1 cellular context compared by ENCODE assay signal in genomic region chr2:238864207-238865014, GRCh38.
A peak's percentile ranks its signal among the peaks of the same experiment; 100 is the strongest.
TF ChIP-seq lines count a peak whose summit lies in the region.

No MANE protein-coding gene starts in this region.

TF ChIP-seq in HepG2, 621 proteins besides CTCF, POLR2A, EP300 and RAD21 (continued from another document and continues in another):
- TF ChIP-seq, protein P1, sequence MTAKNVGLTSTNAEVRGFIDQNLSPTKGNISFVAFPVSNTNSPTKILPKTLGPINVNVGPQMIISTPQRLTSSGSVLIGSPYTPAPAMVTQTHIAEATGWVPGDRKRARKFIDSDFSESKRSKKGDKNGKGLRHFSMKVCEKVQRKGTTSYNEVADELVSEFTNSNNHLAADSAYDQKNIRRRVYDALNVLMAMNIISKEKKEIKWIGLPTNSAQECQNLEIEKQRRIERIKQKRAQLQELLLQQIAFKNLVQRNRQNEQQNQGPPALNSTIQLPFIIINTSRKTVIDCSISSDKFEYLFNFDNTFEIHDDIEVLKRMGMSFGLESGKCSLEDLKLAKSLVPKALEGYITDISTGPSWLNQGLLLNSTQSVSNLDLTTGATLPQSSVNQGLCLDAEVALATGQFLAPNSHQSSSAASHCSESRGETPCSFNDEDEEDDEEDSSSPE (CRISPR knock-in tag; IDR thresholded peaks at IDR 0.05), result peak; percentile 67; the same call in 1 of the 2 replicates
- TF ChIP-seq PRPF4 (IDR thresholded peaks at IDR 0.05; ENCODE audit: low read depth, low read length, poor library complexity, severe bottlenecking), result no peak
- peak; percentile 85; the same call in 1 of the 2 replicates for TF ChIP-seq ZBTB20 (CRISPR knock-in tag; IDR thresholded peaks at IDR 0.05; ENCODE audit: borderline replicate concordance, low read depth)
- no peak for TF ChIP-seq JARID2 (CRISPR knock-in tag; IDR thresholded peaks at IDR 0.05; ENCODE audit: insufficient replicate concordance)
- TF ChIP-seq, protein P2, sequence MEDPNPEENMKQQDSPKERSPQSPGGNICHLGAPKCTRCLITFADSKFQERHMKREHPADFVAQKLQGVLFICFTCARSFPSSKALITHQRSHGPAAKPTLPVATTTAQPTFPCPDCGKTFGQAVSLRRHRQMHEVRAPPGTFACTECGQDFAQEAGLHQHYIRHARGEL (CRISPR knock-in tag; IDR thresholded peaks at IDR 0.05), result no peak
- no peak; the same call in 1 of the 2 replicates for TF ChIP-seq CCDC6 (CRISPR knock-in tag; IDR thresholded peaks at IDR 0.05)
- TF ChIP-seq ZBTB21 (CRISPR knock-in tag; IDR thresholded peaks at IDR 0.05), result no peak
- peak; percentile 78 for TF ChIP-seq KAT8 (CRISPR knock-in tag; IDR thresholded peaks at IDR 0.05)
- TF ChIP-seq, protein P3, sequence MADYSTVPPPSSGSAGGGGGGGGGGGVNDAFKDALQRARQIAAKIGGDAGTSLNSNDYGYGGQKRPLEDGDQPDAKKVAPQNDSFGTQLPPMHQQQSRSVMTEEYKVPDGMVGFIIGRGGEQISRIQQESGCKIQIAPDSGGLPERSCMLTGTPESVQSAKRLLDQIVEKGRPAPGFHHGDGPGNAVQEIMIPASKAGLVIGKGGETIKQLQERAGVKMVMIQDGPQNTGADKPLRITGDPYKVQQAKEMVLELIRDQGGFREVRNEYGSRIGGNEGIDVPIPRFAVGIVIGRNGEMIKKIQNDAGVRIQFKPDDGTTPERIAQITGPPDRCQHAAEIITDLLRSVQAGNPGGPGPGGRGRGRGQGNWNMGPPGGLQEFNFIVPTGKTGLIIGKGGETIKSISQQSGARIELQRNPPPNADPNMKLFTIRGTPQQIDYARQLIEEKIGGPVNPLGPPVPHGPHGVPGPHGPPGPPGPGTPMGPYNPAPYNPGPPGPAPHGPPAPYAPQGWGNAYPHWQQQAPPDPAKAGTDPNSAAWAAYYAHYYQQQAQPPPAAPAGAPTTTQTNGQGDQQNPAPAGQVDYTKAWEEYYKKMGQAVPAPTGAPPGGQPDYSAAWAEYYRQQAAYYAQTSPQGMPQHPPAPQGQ (CRISPR knock-in tag; IDR thresholded peaks at IDR 0.05; ENCODE audit: borderline replicate concordance), result peak; percentile 78; the same call in 1 of the 2 replicates
- TF ChIP-seq RARA (CRISPR knock-in tag; IDR thresholded peaks at IDR 0.05), result peak; percentile 94
- 0 out of 2 replicates have a peak, but pooled peaks have one; percentile 41 for TF ChIP-seq ZNF616 (CRISPR knock-in tag; IDR thresholded peaks at IDR 0.05; ENCODE audit: low read depth)
- TF ChIP-seq ZFP62 (CRISPR knock-in tag; IDR thresholded peaks at IDR 0.05), result no peak
- TF ChIP-seq, protein P4, sequence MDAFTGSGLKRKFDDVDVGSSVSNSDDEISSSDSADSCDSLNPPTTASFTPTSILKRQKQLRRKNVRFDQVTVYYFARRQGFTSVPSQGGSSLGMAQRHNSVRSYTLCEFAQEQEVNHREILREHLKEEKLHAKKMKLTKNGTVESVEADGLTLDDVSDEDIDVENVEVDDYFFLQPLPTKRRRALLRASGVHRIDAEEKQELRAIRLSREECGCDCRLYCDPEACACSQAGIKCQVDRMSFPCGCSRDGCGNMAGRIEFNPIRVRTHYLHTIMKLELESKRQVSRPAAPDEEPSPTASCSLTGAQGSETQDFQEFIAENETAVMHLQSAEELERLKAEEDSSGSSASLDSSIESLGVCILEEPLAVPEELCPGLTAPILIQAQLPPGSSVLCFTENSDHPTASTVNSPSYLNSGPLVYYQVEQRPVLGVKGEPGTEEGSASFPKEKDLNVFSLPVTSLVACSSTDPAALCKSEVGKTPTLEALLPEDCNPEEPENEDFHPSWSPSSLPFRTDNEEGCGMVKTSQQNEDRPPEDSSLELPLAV (CRISPR knock-in tag; conservative IDR thresholded peaks at IDR 0.05; ENCODE audit: low read depth), result no peak
- TF ChIP-seq MBNL3 (CRISPR knock-in tag; conservative IDR thresholded peaks at IDR 0.05), result no peak
- no peak for TF ChIP-seq ZC3H13 (CRISPR knock-in tag; IDR thresholded peaks at IDR 0.05)
- no peak for TF ChIP-seq HNRNPUL1 (IDR thresholded peaks at IDR 0.05; ENCODE audit: low read depth, low read length)
- TF ChIP-seq, protein P5, sequence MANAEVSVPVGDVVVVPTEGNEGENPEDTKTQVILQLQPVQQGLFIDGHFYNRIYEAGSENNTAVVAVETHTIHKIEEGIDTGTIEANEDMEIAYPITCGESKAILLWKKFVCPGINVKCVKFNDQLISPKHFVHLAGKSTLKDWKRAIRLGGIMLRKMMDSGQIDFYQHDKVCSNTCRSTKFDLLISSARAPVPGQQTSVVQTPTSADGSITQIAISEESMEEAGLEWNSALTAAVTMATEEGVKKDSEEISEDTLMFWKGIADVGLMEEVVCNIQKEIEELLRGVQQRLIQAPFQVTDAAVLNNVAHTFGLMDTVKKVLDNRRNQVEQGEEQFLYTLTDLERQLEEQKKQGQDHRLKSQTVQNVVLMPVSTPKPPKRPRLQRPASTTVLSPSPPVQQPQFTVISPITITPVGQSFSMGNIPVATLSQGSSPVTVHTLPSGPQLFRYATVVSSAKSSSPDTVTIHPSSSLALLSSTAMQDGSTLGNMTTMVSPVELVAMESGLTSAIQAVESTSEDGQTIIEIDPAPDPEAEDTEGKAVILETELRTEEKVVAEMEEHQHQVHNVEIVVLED (CRISPR knock-in tag; IDR thresholded peaks at IDR 0.05; ENCODE audit: borderline replicate concordance), result peak; percentile 41; the same call in 1 of the 2 replicates
- TF ChIP-seq ZMAT3 (CRISPR knock-in tag; conservative IDR thresholded peaks at IDR 0.05), result 0 out of 2 replicates have a peak, but pooled peaks have one; percentile 68
- peak; percentile 61 for TF ChIP-seq MYC (CRISPR knock-in tag; IDR thresholded peaks at IDR 0.05; ENCODE audit: borderline replicate concordance)
- peak; percentile 96 for TF ChIP-seq GFI1 (CRISPR knock-in tag; IDR thresholded peaks at IDR 0.05; ENCODE audit: borderline replicate concordance)
- peak; percentile 76 for TF ChIP-seq ZNF770 (CRISPR knock-in tag; IDR thresholded peaks at IDR 0.05)
- TF ChIP-seq ZFP36L1 (CRISPR knock-in tag; IDR thresholded peaks at IDR 0.05), result peak; percentile 98
- peak; percentile 92 for TF ChIP-seq FOXP4 (CRISPR knock-in tag; IDR thresholded peaks at IDR 0.05)
- peak; percentile 66; the same call in 1 of the 2 replicates for TF ChIP-seq NKX3-1 (CRISPR knock-in tag; IDR thresholded peaks at IDR 0.05)
- TF ChIP-seq ZNF552 (CRISPR knock-in tag; IDR thresholded peaks at IDR 0.05; ENCODE audit: borderline replicate concordance), result peak; percentile 76; the same call in 1 of the 2 replicates
- peak; percentile 96 for TF ChIP-seq ZBTB7B (CRISPR knock-in tag; IDR thresholded peaks at IDR 0.05)
- TF ChIP-seq NFE2L2 (IDR thresholded peaks at IDR 0.05; ENCODE audit: low read length), result no peak
- TF ChIP-seq ZSCAN25 (CRISPR knock-in tag; IDR thresholded peaks at IDR 0.05), result peak; percentile 39; the same call in 1 of the 2 replicates
- TF ChIP-seq ZNF333 (CRISPR knock-in tag; IDR thresholded peaks at IDR 0.05; ENCODE audit: borderline replicate concordance), result no peak; the same call in 1 of the 2 replicates
- TF ChIP-seq DNMT3B (CRISPR knock-in tag; conservative IDR thresholded peaks at IDR 0.05), result peak; percentile 84
- TF ChIP-seq ASH2L (IDR thresholded peaks at IDR 0.05; ENCODE audit: insufficient read length, low read depth, low read length), result peak; percentile 97
- peak; percentile 77 for TF ChIP-seq CREM (IDR thresholded peaks at IDR 0.05)
- TF ChIP-seq CREM (CRISPR knock-in tag; IDR thresholded peaks at IDR 0.05), result no peak
- TF ChIP-seq HDAC6 (IDR thresholded peaks at IDR 0.05; ENCODE audit: low read depth, low read length), result no peak
- TF ChIP-seq ZFP37 (CRISPR knock-in tag; IDR thresholded peaks at IDR 0.05; ENCODE audit: borderline replicate concordance), result no peak
- TF ChIP-seq TFDP1 (CRISPR knock-in tag; IDR thresholded peaks at IDR 0.05; ENCODE audit: borderline replicate concordance), result peak; percentile 70; the same call in 1 of the 2 replicates
- TF ChIP-seq ARHGAP35 (CRISPR knock-in tag; IDR thresholded peaks at IDR 0.05; ENCODE audit: borderline replicate concordance), result no peak
- TF ChIP-seq HMG20B (CRISPR knock-in tag; conservative IDR thresholded peaks at IDR 0.05), result peak; percentile 85
- TF ChIP-seq, protein P6, sequence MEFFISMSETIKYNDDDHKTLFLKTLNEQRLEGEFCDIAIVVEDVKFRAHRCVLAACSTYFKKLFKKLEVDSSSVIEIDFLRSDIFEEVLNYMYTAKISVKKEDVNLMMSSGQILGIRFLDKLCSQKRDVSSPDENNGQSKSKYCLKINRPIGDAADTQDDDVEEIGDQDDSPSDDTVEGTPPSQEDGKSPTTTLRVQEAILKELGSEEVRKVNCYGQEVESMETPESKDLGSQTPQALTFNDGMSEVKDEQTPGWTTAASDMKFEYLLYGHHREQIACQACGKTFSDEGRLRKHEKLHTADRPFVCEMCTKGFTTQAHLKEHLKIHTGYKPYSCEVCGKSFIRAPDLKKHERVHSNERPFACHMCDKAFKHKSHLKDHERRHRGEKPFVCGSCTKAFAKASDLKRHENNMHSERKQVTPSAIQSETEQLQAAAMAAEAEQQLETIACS (CRISPR knock-in tag; IDR thresholded peaks at IDR 0.05), result no peak
- no peak; the same call in 1 of the 2 replicates for TF ChIP-seq SSRP1 (CRISPR knock-in tag; IDR thresholded peaks at IDR 0.05)
- peak; percentile 41 for TF ChIP-seq BORCS8-MEF2B (CRISPR knock-in tag; IDR thresholded peaks at IDR 0.05)
- TF ChIP-seq ZSCAN30 (CRISPR knock-in tag; IDR thresholded peaks at IDR 0.05), result no peak; the same call in 1 of the 2 replicates
- peak; percentile 63 for TF ChIP-seq ZNF543 (CRISPR knock-in tag; IDR thresholded peaks at IDR 0.05)
- peak; percentile 92 for TF ChIP-seq ZBTB42 (CRISPR knock-in tag; IDR thresholded peaks at IDR 0.05)
- no peak for TF ChIP-seq EED (CRISPR knock-in tag; IDR thresholded peaks at IDR 0.05)
- TF ChIP-seq HNRNPH1 (optimal IDR thresholded peaks at IDR 0.05; ENCODE audit: low read depth, low read length), result no peak
- TF ChIP-seq JUN (CRISPR knock-in tag; IDR thresholded peaks at IDR 0.05), result peak; percentile 98
- TF ChIP-seq ZNF747 (CRISPR knock-in tag; IDR thresholded peaks at IDR 0.05; ENCODE audit: borderline replicate concordance), result peak; percentile 65; the same call in 1 of the 2 replicates
- TF ChIP-seq SMC3 (IDR thresholded peaks at IDR 0.05; ENCODE audit: low read length), result 0 out of 2 replicates have a peak, but pooled peaks have one; percentile 12
- no peak; the same call in 1 of the 2 replicates for TF ChIP-seq ZNF660 (CRISPR knock-in tag; IDR thresholded peaks at IDR 0.05; ENCODE audit: borderline replicate concordance, low read depth)
- peak; percentile 75; the same call in 1 of the 2 replicates for TF ChIP-seq ZNF768 (CRISPR knock-in tag; IDR thresholded peaks at IDR 0.05)
- TF ChIP-seq SKI (IDR thresholded peaks at IDR 0.05; ENCODE audit: partially characterized antibody), result peak; percentile 81
- no peak for TF ChIP-seq ZNF383 (CRISPR knock-in tag; IDR thresholded peaks at IDR 0.05; ENCODE audit: borderline replicate concordance)
- peak; percentile 66 for TF ChIP-seq ZEB1 (IDR thresholded peaks at IDR 0.05; ENCODE audit: insufficient replicate concordance, low read depth)
- TF ChIP-seq ZNF788 (CRISPR knock-in tag; IDR thresholded peaks at IDR 0.05; ENCODE audit: borderline replicate concordance), result peak; percentile 68; the same call in 1 of the 2 replicates
- no peak for TF ChIP-seq U2AF2 (IDR thresholded peaks at IDR 0.05; ENCODE audit: low read depth, low read length)
